Comparison of ENCODE assay signal across 20 cellular contexts in genomic region chr1:229973297-229973612, GRCh38.
DNase-seq lines count a peak whose midpoint lies in the region; ATAC-seq, FAIRE-seq and TF ChIP-seq lines count a peak whose summit lies in the region.
"Had no signal": no experiment of that assay in that cellular context is flagged by ENCODE, and none has a peak within 500 bp of the region (broad histone marks: within the 10 kb centered on the region; RNA-seq: fewer than 3 reads in every experiment).

No MANE protein-coding gene starts in this region.

- peak overlapping the region; percentile 12; the same call in 1 of the 2 replicates for H2BK15ac ChIP-seq in H1 (ENCODE audit: low read length)

- H3K79me2 ChIP-seq in HCT116 (ENCODE audit: insufficient read depth, low read length) (no peaks in the 10 kb centered on the region), H1 (ENCODE audit: control insufficient read depth in 1 of 2, insufficient read depth in 2 of 2, low read length in 2 of 2) (no peaks in the 10 kb centered on the region), neural progenitor cell (ENCODE audit: low read depth) (no peaks in the 10 kb centered on the region), smooth muscle cell (ENCODE audit: low read depth) (no peaks in the 10 kb centered on the region)

- H3K9me2 ChIP-seq in HCT116 (ENCODE audit: insufficient read depth) = no peaks in the 10 kb centered on the region

- H4K91ac ChIP-seq in H1 (replicated peaks; ENCODE audit: insufficient read length, low read length) = no peak overlapping the region

- H3K4me2 ChIP-seq in HCT116 (ENCODE audit: low read length) = no peak overlapping the region
- no peak overlapping the region for H3K4me2 ChIP-seq in H1 (ENCODE audit: insufficient read depth in 1 of 2, low read depth in 2 of 2, low read length in 2 of 2)
- H3K4me2 ChIP-seq in neural progenitor cell = no peak overlapping the region
- H3K4me2 ChIP-seq in smooth muscle cell = no peak overlapping the region
- H3K4me2 ChIP-seq: A549 had no signal

- BruUV-seq in HCT116 (replicated peaks; lab: Mats Ljungman, UMichigan) = no TSS peak

- TF ChIP-seq CTCF in CD14-positive monocyte (IDR thresholded peaks at IDR 0.05) (peak; percentile 7), HCT116 (IDR thresholded peaks at IDR 0.05 in 2 of 3, conservative IDR thresholded peaks at IDR 0.05 in 1 of 3; ENCODE audit: borderline replicate concordance in 1 of 3, insufficient read depth in 1 of 3, low read depth in 2 of 3, low read length in 2 of 3) (no peak; a peak in 1 of 6 replicates), H1 (IDR thresholded peaks at IDR 0.05; ENCODE audit: control extremely low read depth in 1 of 3, insufficient read depth in 1 of 3, low read depth in 1 of 3, low read length in 3 of 3) (no peak), neural progenitor cell (IDR thresholded peaks at IDR 0.05) (no peak), GM20000 (IDR thresholded peaks at IDR 0.05; ENCODE audit: extremely low read depth, missing control alignments) (no peak), smooth muscle cell (IDR thresholded peaks at IDR 0.05; ENCODE audit: borderline replicate concordance, insufficient read depth, poor library complexity, severe bottlenecking) (no peak)

- TF ChIP-seq POLR2A in HCT116 (IDR thresholded peaks at IDR 0.05; ENCODE audit: borderline replicate concordance, extremely low read depth, insufficient read depth, insufficient read length) = no peak
- TF ChIP-seq POLR2A in H1 (IDR thresholded peaks at IDR 0.05; ENCODE audit: control extremely low read depth in 1 of 2, low read depth in 2 of 2, low read length in 2 of 2) = no peak

- H3K9ac ChIP-seq in HCT116 (ENCODE audit: low read length) (no peak overlapping the region), H1 (replicated peaks in 1 of 4; ENCODE audit: extremely low read depth in 1 of 4, low read depth in 3 of 4, low read length in 3 of 4) (no peak overlapping the region), neural progenitor cell (no peak overlapping the region), smooth muscle cell (ENCODE audit: low read depth) (no peak overlapping the region)

- peak; percentile 32; the same call in 1 of the 2 replicates for ATAC-seq in HCT116
- ATAC-seq: CD8-positive, alpha-beta T cell had no signal

- intact Hi-C loops in CD14-positive monocyte (cut with micrococcal nuclease) (no loop called here), HCT116 (cut with micrococcal nuclease) (no loop called here)

- peak overlapping the region; percentile 53; the same call in 1 of the 2 replicates for H2BK20ac ChIP-seq in H1 (ENCODE audit: low read length)

- no peak overlapping the region for H3K27ac Mint-ChIP-seq in CD14-positive monocyte
- H3K27ac Mint-ChIP-seq in neural progenitor cell = no peak overlapping the region
- H3K27ac Mint-ChIP-seq: CD4-positive, CD25-positive, alpha-beta regulatory T cell; CD8-positive, alpha-beta T cell had no signal

- H3K4me3 ChIP-seq in HCT116 (replicated peaks in 1 of 2; ENCODE audit: low read depth in 1 of 2, low read length in 2 of 2) = no peak overlapping the region
- H3K4me3 ChIP-seq in H1 (ENCODE audit: extremely low read depth in 1 of 4, insufficient read depth in 2 of 4, low read depth in 3 of 4, low read length in 4 of 4) = no peak overlapping the region
- H3K4me3 ChIP-seq in neural progenitor cell = no peak overlapping the region
- no peak overlapping the region for H3K4me3 ChIP-seq in smooth muscle cell
- H3K4me3 ChIP-seq: A549, GM12878 had no signal

- H2AFZ ChIP-seq in HCT116 (ENCODE audit: low read depth, low read length, poor library complexity, severe bottlenecking) (no peak overlapping the region), H1 (ENCODE audit: low read length) (peak overlapping the region; percentile 88), neural progenitor cell (replicated peaks) (peak overlapping the region; percentile 74), smooth muscle cell (ENCODE audit: low read depth) (no peak overlapping the region)

- H3K4me1 ChIP-seq in HCT116 (ENCODE audit: control insufficient read depth in 1 of 2, insufficient read depth in 2 of 2, low read length in 2 of 2) = no peaks in the 10 kb centered on the region
- H3K4me1 ChIP-seq in H1 (replicated peaks in 1 of 4; ENCODE audit: control insufficient read depth in 3 of 4, insufficient read depth in 4 of 4, low read length in 3 of 4) = no peaks in the 10 kb centered on the region
- no peaks in the 10 kb centered on the region for H3K4me1 ChIP-seq in neural progenitor cell
- H3K4me1 ChIP-seq in smooth muscle cell (ENCODE audit: low read depth) = no peaks in the 10 kb centered on the region
- H3K4me1 ChIP-seq: A549, Caco-2 had no signal

- RAD21 ChIA-PET in HCT116 (lab: Charles Lee; ENCODE audit: low non-redundant PET in 1 of 2, low total read pairs in 2 of 2, uncharacterized antibody in 2 of 2, unreplicated experiment in 2 of 2) = no interaction called here

- DNase-seq in CD14-positive monocyte (ENCODE audit: low spot score) (no peak), HCT116 (ENCODE audit: low read depth, low spot score) (no peak), H1 (ENCODE audit: low read depth in 1 of 2, low spot score in 2 of 2) (no peak), neural progenitor cell (ENCODE audit: low spot score) (no peak), GM20000 (ENCODE audit: low spot score) (no peak), smooth muscle cell (lab: John Stamatoyannopoulos, UW; ENCODE audit: unreplicated experiment) (no peak), epidermal melanocyte (ENCODE audit: insufficient read length, low spot score) (no peak)
- DNase-seq: 8988T; C1 segment of cervical spinal cord; CD8-positive, alpha-beta T cell; DMS153; DND-41; GDM1; GOT3; HCEC 1CT had no signal

- H3K56ac ChIP-seq in H1 (replicated peaks; ENCODE audit: insufficient read length, low read depth, low read length) = no peak overlapping the region

- TF ChIP-seq RAD21 in HCT116 (IDR thresholded peaks at IDR 0.05; ENCODE audit: low read depth) = no peak
- no peak for TF ChIP-seq RAD21 in H1 (IDR thresholded peaks at IDR 0.05 in 1 of 2, conservative IDR thresholded peaks at IDR 0.05 in 1 of 2; ENCODE audit: low read depth in 2 of 2, low read length in 2 of 2)

- no peaks in the 10 kb centered on the region for H3K79me1 ChIP-seq in H1 (ENCODE audit: low read depth, low read length)

- peak overlapping the region; percentile 45; the same call in 1 of the 2 replicates for H2BK12ac ChIP-seq in H1 (ENCODE audit: low read depth, low read length)

- POLR2A ChIA-PET in HCT116 (lab: Charles Lee) (no interaction called here), H1 (lab: Charles Lee; ENCODE audit: partially characterized antibody) (interaction anchor here (0.9 to 1.2 kb wide), 2 partner anchors 8 to 11 kb away, joined by 3 read pairs; no protein-coding TSS in a partner anchor)

- CTCF ChIA-PET in HCT116 (lab: Charles Lee) (interaction anchor here (1.0 kb wide), 1 partner anchor 403 kb away, joined by 3 read pairs; no protein-coding TSS in a partner anchor), H1 (lab: Charles Lee; ENCODE audit: partially characterized antibody) (interaction anchor here (0.6 to 3.0 kb wide), 11 partner anchors 11 to 415 kb away, joined by 3 to 11 read pairs (median 4); partner anchors contain the start of gene ABCB10)

- no peak for TF ChIP-seq EP300 in H1 (IDR thresholded peaks at IDR 0.05; ENCODE audit: borderline replicate concordance in 1 of 2, low read depth in 2 of 2, low read length in 2 of 2)

- no peak overlapping the region for H3K4me3 Mint-ChIP-seq in CD14-positive monocyte
- no peak overlapping the region for H3K4me3 Mint-ChIP-seq in neural progenitor cell
- H3K4me3 Mint-ChIP-seq: CD4-positive, CD25-positive, alpha-beta regulatory T cell; CD8-positive, alpha-beta T cell had no signal

- H3K14ac ChIP-seq in H1 (ENCODE audit: insufficient read length) = no peak overlapping the region

- no peak for FAIRE-seq in H1 (lab: Jason Lieb, UNC)
- FAIRE-seq: A549, GM12878, GM19239 had no signal

- no peak overlapping the region for H2AK5ac ChIP-seq in H1 (ENCODE audit: low read depth, low read length)

- H3K27me3 Mint-ChIP-seq in CD14-positive monocyte (ENCODE audit: low read depth in 3 of 3) (peaks cover 0 to 3% (median under 1%) of the 10 kb centered on the region in 3 donors), neural progenitor cell (ENCODE audit: insufficient read depth, low read depth) (no peaks in the 10 kb centered on the region)

- H3K36me3 Mint-ChIP-seq in CD14-positive monocyte = no peaks in the 10 kb centered on the region
- no peaks in the 10 kb centered on the region for H3K36me3 Mint-ChIP-seq in neural progenitor cell
- H3K36me3 Mint-ChIP-seq: CD4-positive, CD25-positive, alpha-beta regulatory T cell; CD8-positive, alpha-beta T cell had no signal

- H3F3A ChIP-seq in neural progenitor cell (ENCODE audit: low read depth) = no peaks in the 10 kb centered on the region
- H3F3A ChIP-seq in smooth muscle cell (ENCODE audit: low read depth) = no peaks in the 10 kb centered on the region

- H3K27ac ChIP-seq in HCT116 (ENCODE audit: low read depth, low read length) = no peak overlapping the region
- H3K27ac ChIP-seq in H1 (ENCODE audit: low read depth, low read length) = no peak overlapping the region
- H3K27ac ChIP-seq in neural progenitor cell = no peak overlapping the region
- H3K27ac ChIP-seq in smooth muscle cell (ENCODE audit: low read depth) = no peak overlapping the region
- H3K27ac ChIP-seq: A549 had no signal

- H4K8ac ChIP-seq in H1 (ENCODE audit: extremely low read depth, insufficient read depth, low read length) = no peak overlapping the region

- peaks cover 9% of the 10 kb centered on the region; the same call in 1 of the 2 replicates for H3K23me2 ChIP-seq in H1 (ENCODE audit: low read depth, low read length)

- H3K18ac ChIP-seq in H1 (ENCODE audit: extremely low read depth, low read length) = no peak overlapping the region

- H2BK120ac ChIP-seq in H1 (replicated peaks; ENCODE audit: low read depth, low read length) = no peak overlapping the region

- peaks cover 9% of the 10 kb centered on the region; the same call in 1 of the 2 replicates for H3K27me3 ChIP-seq in HCT116 (ENCODE audit: insufficient read depth, low read length)
- no peaks in the 10 kb centered on the region for H3K27me3 ChIP-seq in H1 (replicated peaks in 1 of 4; ENCODE audit: control insufficient read depth in 3 of 4, extremely low read depth in 1 of 4, insufficient read depth in 3 of 4, low read length in 3 of 4)
- no peaks in the 10 kb centered on the region for H3K27me3 ChIP-seq in neural progenitor cell
- no peaks in the 10 kb centered on the region for H3K27me3 ChIP-seq in smooth muscle cell (ENCODE audit: low read depth)

- H3K4me1 Mint-ChIP-seq in CD14-positive monocyte (no peaks in the 10 kb centered on the region), neural progenitor cell (no peaks in the 10 kb centered on the region)
- H3K4me1 Mint-ChIP-seq: CD4-positive, CD25-positive, alpha-beta regulatory T cell had no signal

- H4K20me1 ChIP-seq in HCT116 (ENCODE audit: insufficient read depth) (no peaks in the 10 kb centered on the region), H1 (replicated peaks in 1 of 2; ENCODE audit: control insufficient read depth in 1 of 2, insufficient read depth in 2 of 2, low read length in 2 of 2) (peaks cover 0 to 5% of the 10 kb centered on the region in 2 experiments), neural progenitor cell (ENCODE audit: low read depth) (no peaks in the 10 kb centered on the region), smooth muscle cell (ENCODE audit: low read depth) (no peaks in the 10 kb centered on the region)

- H2BK5ac ChIP-seq in H1 (ENCODE audit: low read depth, low read length) = peak overlapping the region; percentile 67; the same call in 1 of the 2 replicates

- no peaks in the 10 kb centered on the region for H3K9me3 ChIP-seq in HCT116 (ENCODE audit: control insufficient read depth in 1 of 2, insufficient read depth in 1 of 2, low read depth in 1 of 2, low read length in 2 of 2)
- H3K9me3 ChIP-seq in H1 (ENCODE audit: insufficient read depth in 2 of 2, low read depth in 1 of 2, low read length in 1 of 2) = peaks cover 10 to 12% of the 10 kb centered on the region in 2 experiments
- peaks cover 9% of the 10 kb centered on the region for H3K9me3 ChIP-seq in neural progenitor cell (ENCODE audit: low read depth)
- peaks cover 4% of the 10 kb centered on the region for H3K9me3 ChIP-seq in smooth muscle cell (replicated peaks; ENCODE audit: low read depth)
- H3K9me3 ChIP-seq: Caco-2 had no signal

- H3K4ac ChIP-seq in H1 (replicated peaks; ENCODE audit: insufficient read length, low read depth, low read length) = peak overlapping the region; percentile 29

- 86% methylated on average over 4 of the region's 4 CpGs; no CpG with 5 or more reads in 1 of the 2 experiments for WGBS in H1 (ENCODE audit: extremely low coverage in 1 of 2, insufficient coverage in 1 of 2, insufficient read length in 1 of 2, insufficient replicate concordance in 2 of 2, low coverage in 1 of 2, low lambda C conversion rate in 2 of 2, missing lambda C conversion rate in 1 of 2), 2 experiments
- whole genome bisulfite sequencing in smooth muscle cell (ENCODE audit: low lambda C conversion rate) = 79% methylated on average over 4 of the region's 4 CpGs

- H3K23ac ChIP-seq in H1 (ENCODE audit: insufficient read length) = no peak overlapping the region

- H4K5ac ChIP-seq in H1 (ENCODE audit: insufficient read length, low read depth, low read length) = no peak overlapping the region

- no peaks in the 10 kb centered on the region for H3K36me3 ChIP-seq in HCT116 (ENCODE audit: control insufficient read depth in 1 of 2, insufficient read depth in 2 of 2, low read length in 2 of 2)
- H3K36me3 ChIP-seq in H1 (ENCODE audit: control insufficient read depth in 2 of 4, insufficient read depth in 4 of 4, low read length in 3 of 4) = no peaks in the 10 kb centered on the region
- no peaks in the 10 kb centered on the region for H3K36me3 ChIP-seq in neural progenitor cell
- H3K36me3 ChIP-seq in smooth muscle cell (ENCODE audit: low read depth) = no peaks in the 10 kb centered on the region

- H3K9me3 Mint-ChIP-seq in CD14-positive monocyte (peaks cover 5 to 11% (median 6%) of the 10 kb centered on the region in 7 donors), neural progenitor cell (peaks cover 15% of the 10 kb centered on the region)

Comparison
In these comparisons a context has a peak if more than half of its experiments do, and no peak if none do; other contexts are left out.
1. H2AFZ ChIP-seq: peak in H1 (single experiment) and neural progenitor cell (single experiment); none in HCT116 (single experiment) and smooth muscle cell (single experiment).